ENCODE assay signal across 27 cellular contexts in the genomic region with DNA sequence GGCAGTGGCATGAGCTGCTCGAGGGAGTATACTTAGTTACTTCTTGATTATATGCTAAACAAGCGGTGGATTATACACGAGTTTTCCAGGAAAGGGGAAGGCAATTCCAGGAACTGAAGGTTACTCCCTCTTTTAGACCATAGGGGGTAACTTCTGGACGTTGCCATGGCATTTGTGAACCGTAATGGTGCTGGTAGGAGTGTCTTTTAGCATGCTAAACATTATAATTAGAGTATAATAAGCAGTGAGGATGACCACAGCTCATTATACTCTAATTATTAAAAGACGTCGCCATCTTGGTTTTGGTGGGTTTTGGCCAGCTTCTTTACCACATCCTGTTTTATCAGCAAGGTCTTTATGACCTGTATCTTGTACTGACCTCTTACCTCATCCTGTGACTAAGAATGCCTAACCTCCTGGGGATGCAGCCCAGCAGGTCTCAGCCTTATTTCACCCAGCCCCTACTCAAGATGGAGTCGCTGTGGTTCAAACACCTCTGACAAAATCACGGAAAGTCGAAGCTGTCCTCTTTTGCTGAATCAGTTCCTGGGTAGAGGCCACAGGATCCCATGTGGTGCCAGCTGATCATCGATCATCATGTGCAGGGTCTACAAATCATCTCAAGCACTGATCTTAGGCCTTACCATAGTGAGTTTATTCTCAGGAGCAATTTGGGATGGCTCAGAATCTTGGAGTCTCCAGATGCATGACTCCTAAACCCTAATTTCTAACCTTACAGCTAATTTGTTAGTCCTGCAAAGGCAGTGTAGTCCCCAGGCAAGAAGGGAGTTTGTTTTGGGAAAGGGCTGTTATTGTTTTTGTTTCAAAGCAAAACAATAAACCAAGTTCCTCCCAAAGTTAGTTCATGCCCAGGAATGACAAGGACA.
DNase-seq lines count a peak whose midpoint lies in the region; ATAC-seq and TF ChIP-seq lines count a peak whose summit lies in the region.
"Had no signal": no experiment of that assay in that cellular context is flagged by ENCODE, and none has a peak within 500 bp of the region (broad histone marks: within the 10 kb centered on the region; RNA-seq: fewer than 3 reads in every experiment).

No MANE protein-coding gene starts in this region.

- H3K4me3 Mint-ChIP-seq in nephron: peak overlapping the region; percentile 71 to 80 (median 72)
- H3K4me3 Mint-ChIP-seq in MCF 10A (ENCODE audit: unreplicated experiment): no peak overlapping the region
- H3K4me3 Mint-ChIP-seq: memory B cell had no signal

- H3K27me3 ChIP-seq in PC-3 (ENCODE audit: low read length): no peaks in the 10 kb centered on the region
- H3K27me3 ChIP-seq: adrenal gland, dorsolateral prefrontal cortex had no signal

- H3K4me1 Mint-ChIP-seq in nephron (peaks cover 29% of the 10 kb centered on the region), MCF 10A (ENCODE audit: insufficient read depth, unreplicated experiment) (peaks cover 17% of the 10 kb centered on the region)

- 0 out of 2 replicates have a peak overlapping the region, but pooled peaks have one; percentile 88 for H3K4me2 ChIP-seq in PC-3 (ENCODE audit: low read length)

- intact Hi-C loops in PC-3 (cut with micrococcal nuclease): no loop called here
- intact Hi-C loops in MCF 10A (cut with micrococcal nuclease): loop anchor here (5.0 kb wide), 2 partner anchors 64 to 149 kb away; a partner anchor contains a TSS

- ATAC-seq in PC-3 (no peak), GM21717 (IDR thresholded peaks at IDR 0.05; ENCODE audit: unreplicated experiment) (no peak)
- no peak for ATAC-seq in stimulated activated naive CD8-positive, alpha-beta T cell treated with anti-CD3 and anti-CD28 coated beads, Interleukin-15, Interleukin-2, amounts not matched to agents 100 U/mL and 50 U/mL, for 24 hours
- ATAC-seq: gastroesophageal sphincter; naive thymus-derived CD8-positive, alpha-beta T cell; psoas muscle had no signal

- peak overlapping the region; percentile 96; the same call in 1 of the 2 replicates for H3K9ac ChIP-seq in PC-3 (ENCODE audit: low read length)

- peaks cover 56% of the 10 kb centered on the region for H3K27me3 Mint-ChIP-seq in nephron (ENCODE audit: low read depth)
- H3K27me3 Mint-ChIP-seq in MCF 10A (ENCODE audit: insufficient read depth, unreplicated experiment): no peaks in the 10 kb centered on the region

- peaks cover 3% of the 10 kb centered on the region for H3K36me3 Mint-ChIP-seq in nephron (ENCODE audit: low read depth)
- no peaks in the 10 kb centered on the region for H3K36me3 Mint-ChIP-seq in MCF 10A (ENCODE audit: insufficient read depth, unreplicated experiment)
- H3K36me3 Mint-ChIP-seq: memory B cell had no signal

- peaks cover 72% of the 10 kb centered on the region for H3K4me1 ChIP-seq in PC-3 (ENCODE audit: insufficient read depth, low read length)
- H3K4me1 ChIP-seq: adrenal gland, psoas muscle had no signal

- no peaks in the 10 kb centered on the region for H3K36me3 ChIP-seq in PC-3 (ENCODE audit: low read depth, low read length)
- H3K36me3 ChIP-seq: adrenal gland, gastroesophageal sphincter, tibial artery had no signal

- H3K27ac Mint-ChIP-seq in nephron (peak overlapping the region; percentile 67 to 94 (median 75)), MCF 10A (ENCODE audit: low read depth, unreplicated experiment) (no peak overlapping the region)
- H3K27ac Mint-ChIP-seq: memory B cell; naive thymus-derived CD8-positive, alpha-beta T cell had no signal

- H3K4me3 ChIP-seq in PC-3 (ENCODE audit: low read length) (no peak overlapping the region), cardiac fibroblast (replicated peaks in 1 of 2; ENCODE audit: low read depth in 2 of 2, low read length in 2 of 2) (no peak overlapping the region)
- H3K4me3 ChIP-seq: adrenal gland, gastroesophageal sphincter, psoas muscle, skin epidermis, tibial artery had no signal

- POLR2A ChIA-PET in PC-3 (lab: Charles Lee; ENCODE audit: unreplicated experiment): no interaction called here
- POLR2A ChIA-PET in MCF 10A (lab: Yijun Ruan, JAX): no interaction called here

- H3K9me3 Mint-ChIP-seq in nephron: no peaks in the 10 kb centered on the region
- H3K9me3 Mint-ChIP-seq in MCF 10A (ENCODE audit: unreplicated experiment): no peaks in the 10 kb centered on the region
- H3K9me3 Mint-ChIP-seq: memory B cell; naive thymus-derived CD8-positive, alpha-beta T cell had no signal

- no peak overlapping the region for H2AFZ ChIP-seq in PC-3 (ENCODE audit: low read length)

- BruUV-seq in PC-3 (replicated peaks; lab: Mats Ljungman, UMichigan): no TSS peak
- BruUV-seq in MCF 10A (replicated peaks; lab: Mats Ljungman, UMichigan): no TSS peak

- no peaks in the 10 kb centered on the region for H3K9me2 ChIP-seq in PC-3 (replicated peaks; ENCODE audit: low read length)

- CTCF ChIA-PET in PC-3 (lab: Charles Lee): interaction anchor here (0.6 kb wide), 1 partner anchor 253 kb away, joined by 3 read pairs; no protein-coding TSS in a partner anchor
- CTCF ChIA-PET in MCF 10A (lab: Yijun Ruan, JAX): interaction anchor here (0.6 kb wide), 1 partner anchor 297 kb away, joined by 3 read pairs; no protein-coding TSS in a partner anchor

- H4K20me1 ChIP-seq in PC-3 (ENCODE audit: low read length): no peaks in the 10 kb centered on the region

- H3F3A ChIP-seq in PC-3 (ENCODE audit: low read length, unreplicated experiment): peaks cover 4% of the 10 kb centered on the region

- H3K79me2 ChIP-seq in PC-3 (ENCODE audit: low read length): no peaks in the 10 kb centered on the region

- peak; percentile 11 for DNase-seq in EH (ENCODE audit: low read depth)
- DNase-seq in PC-3: no peak
- peak; percentile 18 to 26 for DNase-seq in cardiac fibroblast (ENCODE audit: low read depth in 2 of 2)
- DNase-seq in stimulated activated naive CD8-positive, alpha-beta T cell treated with anti-CD3 and anti-CD28 coated beads, Interleukin-15, Interleukin-2, amounts not matched to agents 100 U/mL and 50 U/mL, for 24 hours: no peak
- DNase-seq in MCF 10A (ENCODE audit: unreplicated experiment): no peak
- no peak for DNase-seq in NCI-H2029 treated with DMSO at 0.1 percent for 48 hours (lab: John Stamatoyannopoulos, UW)
- DNase-seq: activated CD4-positive, alpha-beta T cell treated with anti-CD3 and anti-CD28 coated beads, Interleukin-2, amount 50 U/mL, for 1 hour; adrenal gland; caudate nucleus; DMS 273 treated with DMSO at 0.1 percent for 48 hours; GDM1; MV-4-11; naive thymus-derived CD8-positive, alpha-beta T cell; NCI-H1930; NCI-H446 treated with DMSO at 0.1 percent for 48 hours; psoas muscle; SHP77; stimulated activated CD4-positive, alpha-beta T cell treated with anti-CD3 and anti-CD28 coated beads, Interleukin-2, amount 100 ng/mL, for 24 hours; stimulated activated naive CD4-positive, alpha-beta T cell treated with Interleukin-2 at 50 U/mL for 16 hours; tibial artery had no signal

- H3K27ac ChIP-seq in PC-3 (ENCODE audit: low read length): peak overlapping the region; percentile 99
- H3K27ac ChIP-seq: adrenal gland, gastroesophageal sphincter, HL-60, psoas muscle, skin epidermis, tibial artery had no signal

- TF ChIP-seq CTCF in PC-3 (conservative IDR thresholded peaks at IDR 0.05; ENCODE audit: low read depth, low read length): no peak
- no peak for TF ChIP-seq CTCF in cardiac fibroblast (IDR thresholded peaks at IDR 0.05; ENCODE audit: low read depth, low read length)
- TF ChIP-seq CTCF in nephron (IDR thresholded peaks at IDR 0.05; ENCODE audit: unreplicated experiment in 3 of 3): no peak
- TF ChIP-seq CTCF in MCF 10A (IDR thresholded peaks at IDR 0.05; ENCODE audit: unreplicated experiment): no peak

- H3K9me3 ChIP-seq in PC-3 (ENCODE audit: low read length): no peaks in the 10 kb centered on the region
- H3K9me3 ChIP-seq: adrenal gland, gastroesophageal sphincter, psoas muscle, tibial artery had no signal

Comparison
In these comparisons a context has a peak if more than half of its experiments do, and no peak if none do; other contexts are left out.
1. DNase-seq: peak in EH (single experiment) and cardiac fibroblast (2 of 2); none in PC-3 (single experiment), stimulated activated naive CD8-positive, alpha-beta T cell treated with anti-CD3 and anti-CD28 coated beads, Interleukin-15, Interleukin-2, amounts not matched to agents 100 U/mL and 50 U/mL, for 24 hours (single experiment), MCF 10A (single experiment) and NCI-H2029 treated with DMSO at 0.1 percent for 48 hours (single experiment).